16 cellular contexts compared by ENCODE assay signal in the genomic region with DNA sequence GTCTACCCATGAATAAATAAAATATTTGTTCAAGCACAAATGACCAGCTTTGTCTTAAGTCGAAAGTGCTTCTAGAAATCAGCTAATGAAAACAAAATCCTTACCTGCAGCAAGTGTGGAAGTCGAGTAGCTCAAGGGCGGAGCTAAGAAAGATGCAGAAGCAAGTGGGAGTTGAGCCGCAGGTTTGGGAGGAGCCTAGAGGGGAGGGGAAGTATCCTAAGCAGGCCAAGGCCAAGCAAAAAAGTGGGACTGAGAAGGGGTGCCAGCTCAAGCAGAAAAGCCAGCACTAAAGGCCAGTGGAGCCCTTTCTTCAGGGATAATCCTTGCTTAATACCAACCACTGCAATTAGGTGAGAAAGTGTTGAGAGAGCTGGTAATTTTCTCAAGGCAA.
"Had no signal": no experiment of that assay in that cellular context is flagged by ENCODE, and none has a peak within 500 bp of the region (broad histone marks: within the 10 kb centered on the region; RNA-seq: fewer than 3 reads in every experiment).

No MANE protein-coding gene starts in this region.

- H3K9me3 ChIP-seq: breast epithelium, gastroesophageal sphincter, heart right ventricle, lower lobe of right lung, right lobe of liver, suprapubic skin, upper lobe of right lung had no signal

- H3K9me3 Mint-ChIP-seq: activated naive CD4-positive, alpha-beta T cell treated with anti-CD3 and anti-CD28 coated beads for 36 hours; activated naive CD8-positive, alpha-beta T cell treated with anti-CD3 and anti-CD28 coated beads, Interleukin-2, amount 50 U/mL, for 24 hours; stimulated activated naive CD8-positive, alpha-beta T cell treated with anti-CD3 and anti-CD28 coated beads, Interleukin-15, Interleukin-2, amounts not matched to agents 100 ng/mL and 50 ng/mL, for 24 hours had no signal

- H3K4me1 ChIP-seq: breast epithelium, gastroesophageal sphincter, heart right ventricle, lower lobe of right lung, right lobe of liver, suprapubic skin, upper lobe of right lung had no signal

- H3K36me3 ChIP-seq: breast epithelium, right lobe of liver, upper lobe of right lung had no signal

- ATAC-seq: gastroesophageal sphincter, heart right ventricle, left cardiac atrium, lower lobe of right lung, right lobe of liver, upper lobe of right lung had no signal

- DNase-seq: activated CD4-positive, CD25-positive, alpha-beta regulatory T cell; aorta; heart right ventricle; left cardiac atrium; lower lobe of right lung; right lobe of liver; upper lobe of right lung had no signal

- H3K4me3 ChIP-seq: breast epithelium, gastroesophageal sphincter, heart right ventricle, lower lobe of right lung, right lobe of liver, smooth muscle cell, suprapubic skin, upper lobe of right lung had no signal

- H3K4me3 Mint-ChIP-seq: activated naive CD4-positive, alpha-beta T cell treated with anti-CD3 and anti-CD28 coated beads for 36 hours; activated naive CD8-positive, alpha-beta T cell treated with anti-CD3 and anti-CD28 coated beads, Interleukin-2, amount 50 U/mL, for 24 hours; stimulated activated naive CD8-positive, alpha-beta T cell treated with anti-CD3 and anti-CD28 coated beads, Interleukin-15, Interleukin-2, amounts not matched to agents 100 ng/mL and 50 ng/mL, for 24 hours had no signal

- H3K27me3 ChIP-seq: gastroesophageal sphincter, right lobe of liver, suprapubic skin, upper lobe of right lung had no signal

- FAIRE-seq: endometrium, TTC549 had no signal

- H3K27me3 Mint-ChIP-seq: stimulated activated naive CD8-positive, alpha-beta T cell treated with anti-CD3 and anti-CD28 coated beads, Interleukin-15, Interleukin-2, amounts not matched to agents 100 ng/mL and 50 ng/mL, for 24 hours had no signal

- H3K4me2 ChIP-seq: smooth muscle cell had no signal

- H3K27ac ChIP-seq: breast epithelium, gastroesophageal sphincter, heart right ventricle, lower lobe of right lung, right lobe of liver, suprapubic skin, upper lobe of right lung had no signal

- H3K27ac Mint-ChIP-seq: activated naive CD4-positive, alpha-beta T cell treated with anti-CD3 and anti-CD28 coated beads for 36 hours; activated naive CD8-positive, alpha-beta T cell treated with anti-CD3 and anti-CD28 coated beads, Interleukin-2, amount 50 U/mL, for 24 hours; stimulated activated naive CD8-positive, alpha-beta T cell treated with anti-CD3 and anti-CD28 coated beads, Interleukin-15, Interleukin-2, amounts not matched to agents 100 ng/mL and 50 ng/mL, for 24 hours had no signal
